ENCODE assay signal across 8 cellular contexts in genomic region chr1:194407238-194407637, GRCh38.
DNase-seq lines count a peak whose midpoint lies in the region; ATAC-seq, FAIRE-seq and TF ChIP-seq lines count a peak whose summit lies in the region.
"Not testable (repeated sequence)": the region's sequence is repeated elsewhere in the genome, so short reads cannot be mapped to it uniquely, and the experiment has no call there.

No MANE protein-coding gene starts in this region.

- POLR2A ChIA-PET in AG04449 (lab: Yijun Ruan, JAX); PC-3 (lab: Charles Lee; ENCODE audit: unreplicated experiment): not testable (repeated sequence)

- not testable (repeated sequence) for FAIRE-seq in HTR-8/SVneo (lab: Jason Lieb, UNC)

- H3F3A ChIP-seq in PC-3 (ENCODE audit: low read length, unreplicated experiment); SU-DHL-6 (ENCODE audit: insufficient read depth): not testable (repeated sequence)

- CTCF ChIA-PET in AG04449 (lab: Yijun Ruan, JAX); PC-3 (lab: Charles Lee): not testable (repeated sequence)

- BruUV-seq in PC-3 (replicated peaks; lab: Mats Ljungman, UMichigan), result not testable (repeated sequence)

- not testable (repeated sequence) for H3K27ac ChIP-seq in PC-3 (ENCODE audit: low read length); SU-DHL-6 (ENCODE audit: low read depth, low read length)

- not testable (repeated sequence) for H3K27me3 ChIP-seq in PC-3 (ENCODE audit: low read length); SU-DHL-6 (ENCODE audit: low read length)

- intact Hi-C loops in PC-3 (cut with micrococcal nuclease), result not testable (repeated sequence)

- H3K9ac ChIP-seq in PC-3 (ENCODE audit: low read length); SU-DHL-6 (ENCODE audit: low read length): not testable (repeated sequence)

- H3K79me2 ChIP-seq in PC-3 (ENCODE audit: low read length); SU-DHL-6 (ENCODE audit: insufficient read depth, low read length): not testable (repeated sequence)

- H2AFZ ChIP-seq in PC-3 (ENCODE audit: low read length), result not testable (repeated sequence)
- peak overlapping the region; percentile 44 for H2AFZ ChIP-seq in SU-DHL-6 (ENCODE audit: low read depth, low read length, severe bottlenecking)

- not testable (repeated sequence) for TF ChIP-seq CTCF in AG04449 (IDR thresholded peaks at IDR 0.05; ENCODE audit: insufficient read depth, low read length, missing control alignments); PC-3 (conservative IDR thresholded peaks at IDR 0.05; ENCODE audit: low read depth, low read length); SU-DHL-6 (IDR thresholded peaks at IDR 0.05; ENCODE audit: insufficient read depth, low read length, poor library complexity, severe bottlenecking); astrocyte of the spinal cord (IDR thresholded peaks at IDR 0.05; ENCODE audit: low read depth, low read length); foreskin fibroblast (IDR thresholded peaks at IDR 0.05; ENCODE audit: low read depth, low read length)

- DNase-seq in AG04449 (ENCODE audit: low read depth, low spot score) (peak; percentile 7), HCEC 1CT (peak; percentile 11), HTR-8/SVneo (ENCODE audit: insufficient read length, low spot score) (peak; percentile 28), PC-3 (peak; percentile 47), astrocyte of the spinal cord (ENCODE audit: low read depth, low spot score) (peak; percentile 46), foreskin fibroblast (peak; percentile 12 to 57), renal cortical epithelial cell (ENCODE audit: low read depth) (peak; percentile 2)

- peak; percentile 64 for ATAC-seq in PC-3

- not testable (repeated sequence) for H3K9me2 ChIP-seq in PC-3 (replicated peaks; ENCODE audit: low read length); SU-DHL-6 (replicated peaks; ENCODE audit: insufficient read depth, low read length)

- H4K20me1 ChIP-seq in PC-3 (ENCODE audit: low read length); SU-DHL-6 (ENCODE audit: low read depth, low read length): not testable (repeated sequence)

- not testable (repeated sequence) for H3K4me3 ChIP-seq in AG04449 (ENCODE audit: low read depth, low read length); PC-3 (ENCODE audit: low read length); SU-DHL-6 (ENCODE audit: insufficient read depth, low read length, poor library complexity, severe bottlenecking); astrocyte of the spinal cord (ENCODE audit: low read depth, low read length); foreskin fibroblast (ENCODE audit: low read depth in 1 of 2, low read length in 2 of 2)

- in situ Hi-C loops in astrocyte of the spinal cord (cut with HindIII; ENCODE audit: low sequenced_read_pairs), result not testable (repeated sequence)

- H3K4me2 ChIP-seq in PC-3 (ENCODE audit: low read length); SU-DHL-6 (ENCODE audit: low read depth, low read length, poor library complexity, severe bottlenecking): not testable (repeated sequence)

- H3K9me3 ChIP-seq in PC-3 (ENCODE audit: low read length); SU-DHL-6 (ENCODE audit: insufficient read depth, low read length): not testable (repeated sequence)

- H3K36me3 ChIP-seq in PC-3 (ENCODE audit: low read depth, low read length); SU-DHL-6 (ENCODE audit: low read length): not testable (repeated sequence)

- H3K4me1 ChIP-seq in PC-3 (ENCODE audit: insufficient read depth, low read length), result not testable (repeated sequence)
